1 cellular context compared by ENCODE assay signal in the genomic region with DNA sequence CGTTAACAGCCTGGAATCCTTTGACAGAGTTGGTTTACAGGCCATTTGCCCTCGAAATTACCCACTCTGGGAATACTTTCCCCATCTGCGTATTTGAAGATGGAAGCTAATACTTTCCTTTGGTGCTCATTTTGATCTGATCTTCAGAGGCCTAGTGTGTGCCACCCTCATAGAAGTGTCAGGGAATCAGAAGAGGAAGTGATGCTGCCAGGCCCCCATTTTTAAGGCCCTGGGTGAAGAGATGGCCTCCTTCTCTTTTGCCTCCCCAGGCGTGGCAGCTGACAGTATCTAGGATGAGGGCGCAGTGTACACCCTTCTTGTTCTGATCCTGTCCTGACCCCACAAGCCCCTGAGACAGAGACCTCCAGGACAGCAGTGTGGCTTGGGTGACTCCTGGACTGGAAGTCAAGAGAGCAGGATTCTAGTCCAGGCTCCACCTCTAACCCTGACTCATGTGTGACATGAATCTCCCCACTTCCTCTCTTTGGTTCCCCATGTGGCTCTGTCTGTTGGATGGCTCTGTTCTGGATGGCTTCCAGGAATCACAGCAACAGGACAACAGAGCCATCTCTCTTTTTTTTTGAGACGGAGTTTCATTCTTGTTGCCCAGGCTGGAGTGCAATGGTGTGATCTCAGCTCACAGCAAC.
TF ChIP-seq lines count a peak whose summit lies in the region.

No MANE protein-coding gene starts in this region.

TF ChIP-seq in K562, 482 proteins besides CTCF, POLR2A, EP300 and RAD21 (continued from another document and continues in another):
- TF ChIP-seq, protein P1, sequence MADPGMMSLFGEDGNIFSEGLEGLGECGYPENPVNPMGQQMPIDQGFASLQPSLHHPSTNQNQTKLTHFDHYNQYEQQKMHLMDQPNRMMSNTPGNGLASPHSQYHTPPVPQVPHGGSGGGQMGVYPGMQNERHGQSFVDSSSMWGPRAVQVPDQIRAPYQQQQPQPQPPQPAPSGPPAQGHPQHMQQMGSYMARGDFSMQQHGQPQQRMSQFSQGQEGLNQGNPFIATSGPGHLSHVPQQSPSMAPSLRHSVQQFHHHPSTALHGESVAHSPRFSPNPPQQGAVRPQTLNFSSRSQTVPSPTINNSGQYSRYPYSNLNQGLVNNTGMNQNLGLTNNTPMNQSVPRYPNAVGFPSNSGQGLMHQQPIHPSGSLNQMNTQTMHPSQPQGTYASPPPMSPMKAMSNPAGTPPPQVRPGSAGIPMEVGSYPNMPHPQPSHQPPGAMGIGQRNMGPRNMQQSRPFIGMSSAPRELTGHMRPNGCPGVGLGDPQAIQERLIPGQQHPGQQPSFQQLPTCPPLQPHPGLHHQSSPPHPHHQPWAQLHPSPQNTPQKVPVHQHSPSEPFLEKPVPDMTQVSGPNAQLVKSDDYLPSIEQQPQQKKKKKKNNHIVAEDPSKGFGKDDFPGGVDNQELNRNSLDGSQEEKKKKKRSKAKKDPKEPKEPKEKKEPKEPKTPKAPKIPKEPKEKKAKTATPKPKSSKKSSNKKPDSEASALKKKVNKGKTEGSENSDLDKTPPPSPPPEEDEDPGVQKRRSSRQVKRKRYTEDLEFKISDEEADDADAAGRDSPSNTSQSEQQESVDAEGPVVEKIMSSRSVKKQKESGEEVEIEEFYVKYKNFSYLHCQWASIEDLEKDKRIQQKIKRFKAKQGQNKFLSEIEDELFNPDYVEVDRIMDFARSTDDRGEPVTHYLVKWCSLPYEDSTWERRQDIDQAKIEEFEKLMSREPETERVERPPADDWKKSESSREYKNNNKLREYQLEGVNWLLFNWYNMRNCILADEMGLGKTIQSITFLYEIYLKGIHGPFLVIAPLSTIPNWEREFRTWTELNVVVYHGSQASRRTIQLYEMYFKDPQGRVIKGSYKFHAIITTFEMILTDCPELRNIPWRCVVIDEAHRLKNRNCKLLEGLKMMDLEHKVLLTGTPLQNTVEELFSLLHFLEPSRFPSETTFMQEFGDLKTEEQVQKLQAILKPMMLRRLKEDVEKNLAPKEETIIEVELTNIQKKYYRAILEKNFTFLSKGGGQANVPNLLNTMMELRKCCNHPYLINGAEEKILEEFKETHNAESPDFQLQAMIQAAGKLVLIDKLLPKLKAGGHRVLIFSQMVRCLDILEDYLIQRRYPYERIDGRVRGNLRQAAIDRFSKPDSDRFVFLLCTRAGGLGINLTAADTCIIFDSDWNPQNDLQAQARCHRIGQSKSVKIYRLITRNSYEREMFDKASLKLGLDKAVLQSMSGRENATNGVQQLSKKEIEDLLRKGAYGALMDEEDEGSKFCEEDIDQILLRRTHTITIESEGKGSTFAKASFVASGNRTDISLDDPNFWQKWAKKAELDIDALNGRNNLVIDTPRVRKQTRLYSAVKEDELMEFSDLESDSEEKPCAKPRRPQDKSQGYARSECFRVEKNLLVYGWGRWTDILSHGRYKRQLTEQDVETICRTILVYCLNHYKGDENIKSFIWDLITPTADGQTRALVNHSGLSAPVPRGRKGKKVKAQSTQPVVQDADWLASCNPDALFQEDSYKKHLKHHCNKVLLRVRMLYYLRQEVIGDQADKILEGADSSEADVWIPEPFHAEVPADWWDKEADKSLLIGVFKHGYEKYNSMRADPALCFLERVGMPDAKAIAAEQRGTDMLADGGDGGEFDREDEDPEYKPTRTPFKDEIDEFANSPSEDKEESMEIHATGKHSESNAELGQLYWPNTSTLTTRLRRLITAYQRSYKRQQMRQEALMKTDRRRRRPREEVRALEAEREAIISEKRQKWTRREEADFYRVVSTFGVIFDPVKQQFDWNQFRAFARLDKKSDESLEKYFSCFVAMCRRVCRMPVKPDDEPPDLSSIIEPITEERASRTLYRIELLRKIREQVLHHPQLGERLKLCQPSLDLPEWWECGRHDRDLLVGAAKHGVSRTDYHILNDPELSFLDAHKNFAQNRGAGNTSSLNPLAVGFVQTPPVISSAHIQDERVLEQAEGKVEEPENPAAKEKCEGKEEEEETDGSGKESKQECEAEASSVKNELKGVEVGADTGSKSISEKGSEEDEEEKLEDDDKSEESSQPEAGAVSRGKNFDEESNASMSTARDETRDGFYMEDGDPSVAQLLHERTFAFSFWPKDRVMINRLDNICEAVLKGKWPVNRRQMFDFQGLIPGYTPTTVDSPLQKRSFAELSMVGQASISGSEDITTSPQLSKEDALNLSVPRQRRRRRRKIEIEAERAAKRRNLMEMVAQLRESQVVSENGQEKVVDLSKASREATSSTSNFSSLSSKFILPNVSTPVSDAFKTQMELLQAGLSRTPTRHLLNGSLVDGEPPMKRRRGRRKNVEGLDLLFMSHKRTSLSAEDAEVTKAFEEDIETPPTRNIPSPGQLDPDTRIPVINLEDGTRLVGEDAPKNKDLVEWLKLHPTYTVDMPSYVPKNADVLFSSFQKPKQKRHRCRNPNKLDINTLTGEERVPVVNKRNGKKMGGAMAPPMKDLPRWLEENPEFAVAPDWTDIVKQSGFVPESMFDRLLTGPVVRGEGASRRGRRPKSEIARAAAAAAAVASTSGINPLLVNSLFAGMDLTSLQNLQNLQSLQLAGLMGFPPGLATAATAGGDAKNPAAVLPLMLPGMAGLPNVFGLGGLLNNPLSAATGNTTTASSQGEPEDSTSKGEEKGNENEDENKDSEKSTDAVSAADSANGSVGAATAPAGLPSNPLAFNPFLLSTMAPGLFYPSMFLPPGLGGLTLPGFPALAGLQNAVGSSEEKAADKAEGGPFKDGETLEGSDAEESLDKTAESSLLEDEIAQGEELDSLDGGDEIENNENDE (IDR thresholded peaks at IDR 0.05; ENCODE audit: low read depth, low read length): no peak
- TF ChIP-seq, protein P2, sequence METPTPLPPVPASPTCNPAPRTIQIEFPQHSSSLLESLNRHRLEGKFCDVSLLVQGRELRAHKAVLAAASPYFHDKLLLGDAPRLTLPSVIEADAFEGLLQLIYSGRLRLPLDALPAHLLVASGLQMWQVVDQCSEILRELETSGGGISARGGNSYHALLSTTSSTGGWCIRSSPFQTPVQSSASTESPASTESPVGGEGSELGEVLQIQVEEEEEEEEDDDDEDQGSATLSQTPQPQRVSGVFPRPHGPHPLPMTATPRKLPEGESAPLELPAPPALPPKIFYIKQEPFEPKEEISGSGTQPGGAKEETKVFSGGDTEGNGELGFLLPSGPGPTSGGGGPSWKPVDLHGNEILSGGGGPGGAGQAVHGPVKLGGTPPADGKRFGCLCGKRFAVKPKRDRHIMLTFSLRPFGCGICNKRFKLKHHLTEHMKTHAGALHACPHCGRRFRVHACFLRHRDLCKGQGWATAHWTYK (CRISPR knock-in tag; IDR thresholded peaks at IDR 0.05): 0 out of 2 replicates have a peak, but pooled peaks have one; percentile 28
- TF ChIP-seq, protein P3, sequence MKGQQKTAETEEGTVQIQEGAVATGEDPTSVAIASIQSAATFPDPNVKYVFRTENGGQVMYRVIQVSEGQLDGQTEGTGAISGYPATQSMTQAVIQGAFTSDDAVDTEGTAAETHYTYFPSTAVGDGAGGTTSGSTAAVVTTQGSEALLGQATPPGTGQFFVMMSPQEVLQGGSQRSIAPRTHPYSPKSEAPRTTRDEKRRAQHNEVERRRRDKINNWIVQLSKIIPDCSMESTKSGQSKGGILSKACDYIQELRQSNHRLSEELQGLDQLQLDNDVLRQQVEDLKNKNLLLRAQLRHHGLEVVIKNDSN (CRISPR knock-in tag; IDR thresholded peaks at IDR 0.05): 0 out of 2 replicates have a peak, but pooled peaks have one; percentile 19
- peak in 1 of 2 experiments; percentile 75; a peak in 2 of 4 replicates for TF ChIP-seq HDAC1 (IDR thresholded peaks at IDR 0.05)
- peak; percentile 83 for TF ChIP-seq FOSL1 (tag; conservative IDR thresholded peaks at IDR 0.05)
- TF ChIP-seq ATF7 (IDR thresholded peaks at IDR 0.05): 0 out of 2 replicates have a peak, but pooled peaks have one; percentile 17
- TF ChIP-seq RCOR1 (IDR thresholded peaks at IDR 0.05; ENCODE audit: borderline replicate concordance in 1 of 2, low read depth in 2 of 2, low read length in 2 of 2): peak; percentile 55 to 89; a peak in 3 of 4 replicates
- TF ChIP-seq, protein P4, sequence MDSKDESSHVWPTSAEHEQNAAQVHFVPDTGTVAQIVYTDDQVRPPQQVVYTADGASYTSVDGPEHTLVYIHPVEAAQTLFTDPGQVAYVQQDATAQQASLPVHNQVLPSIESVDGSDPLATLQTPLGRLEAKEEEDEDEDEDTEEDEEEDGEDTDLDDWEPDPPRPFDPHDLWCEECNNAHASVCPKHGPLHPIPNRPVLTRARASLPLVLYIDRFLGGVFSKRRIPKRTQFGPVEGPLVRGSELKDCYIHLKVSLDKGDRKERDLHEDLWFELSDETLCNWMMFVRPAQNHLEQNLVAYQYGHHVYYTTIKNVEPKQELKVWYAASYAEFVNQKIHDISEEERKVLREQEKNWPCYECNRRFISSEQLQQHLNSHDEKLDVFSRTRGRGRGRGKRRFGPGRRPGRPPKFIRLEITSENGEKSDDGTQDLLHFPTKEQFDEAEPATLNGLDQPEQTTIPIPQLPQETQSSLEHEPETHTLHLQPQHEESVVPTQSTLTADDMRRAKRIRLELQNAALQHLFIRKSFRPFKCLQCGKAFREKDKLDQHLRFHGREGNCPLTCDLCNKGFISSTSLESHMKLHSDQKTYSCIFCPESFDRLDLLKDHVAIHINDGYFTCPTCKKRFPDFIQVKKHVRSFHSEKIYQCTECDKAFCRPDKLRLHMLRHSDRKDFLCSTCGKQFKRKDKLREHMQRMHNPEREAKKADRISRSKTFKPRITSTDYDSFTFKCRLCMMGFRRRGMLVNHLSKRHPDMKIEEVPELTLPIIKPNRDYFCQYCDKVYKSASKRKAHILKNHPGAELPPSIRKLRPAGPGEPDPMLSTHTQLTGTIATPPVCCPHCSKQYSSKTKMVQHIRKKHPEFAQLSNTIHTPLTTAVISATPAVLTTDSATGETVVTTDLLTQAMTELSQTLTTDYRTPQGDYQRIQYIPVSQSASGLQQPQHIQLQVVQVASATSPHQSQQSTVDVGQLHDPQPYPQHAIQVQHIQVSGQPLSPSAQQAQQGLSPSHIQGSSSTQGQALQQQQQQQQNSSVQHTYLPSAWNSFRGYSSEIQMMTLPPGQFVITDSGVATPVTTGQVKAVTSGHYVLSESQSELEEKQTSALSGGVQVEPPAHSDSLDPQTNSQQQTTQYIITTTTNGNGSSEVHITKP (IDR thresholded peaks at IDR 0.05; ENCODE audit: partially characterized antibody): peak; percentile 70
- peak; percentile 33 to 39; a peak in 1 of 4 replicates for TF ChIP-seq FOXK2 (conservative IDR thresholded peaks at IDR 0.05 in 1 of 2, IDR thresholded peaks at IDR 0.05 in 1 of 2; ENCODE audit: low read depth in 2 of 2)
- TF ChIP-seq, protein P5, sequence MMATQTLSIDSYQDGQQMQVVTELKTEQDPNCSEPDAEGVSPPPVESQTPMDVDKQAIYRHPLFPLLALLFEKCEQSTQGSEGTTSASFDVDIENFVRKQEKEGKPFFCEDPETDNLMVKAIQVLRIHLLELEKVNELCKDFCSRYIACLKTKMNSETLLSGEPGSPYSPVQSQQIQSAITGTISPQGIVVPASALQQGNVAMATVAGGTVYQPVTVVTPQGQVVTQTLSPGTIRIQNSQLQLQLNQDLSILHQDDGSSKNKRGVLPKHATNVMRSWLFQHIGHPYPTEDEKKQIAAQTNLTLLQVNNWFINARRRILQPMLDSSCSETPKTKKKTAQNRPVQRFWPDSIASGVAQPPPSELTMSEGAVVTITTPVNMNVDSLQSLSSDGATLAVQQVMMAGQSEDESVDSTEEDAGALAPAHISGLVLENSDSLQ (IDR thresholded peaks at IDR 0.05): peak; percentile 50; the same call in 1 of the 2 replicates
- TF ChIP-seq RBBP5 (IDR thresholded peaks at IDR 0.05; ENCODE audit: borderline replicate concordance, insufficient read depth, low read length, poor library complexity, severe bottlenecking): no peak
- TF ChIP-seq, protein P6, sequence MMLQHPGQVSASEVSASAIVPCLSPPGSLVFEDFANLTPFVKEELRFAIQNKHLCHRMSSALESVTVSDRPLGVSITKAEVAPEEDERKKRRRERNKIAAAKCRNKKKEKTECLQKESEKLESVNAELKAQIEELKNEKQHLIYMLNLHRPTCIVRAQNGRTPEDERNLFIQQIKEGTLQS (IDR thresholded peaks at IDR 0.05): peak; percentile 27; the same call in 1 of the 2 replicates
- TF ChIP-seq, protein P6 (CRISPR knock-in tag; conservative IDR thresholded peaks at IDR 0.05): no peak
- TF ChIP-seq, protein P7, sequence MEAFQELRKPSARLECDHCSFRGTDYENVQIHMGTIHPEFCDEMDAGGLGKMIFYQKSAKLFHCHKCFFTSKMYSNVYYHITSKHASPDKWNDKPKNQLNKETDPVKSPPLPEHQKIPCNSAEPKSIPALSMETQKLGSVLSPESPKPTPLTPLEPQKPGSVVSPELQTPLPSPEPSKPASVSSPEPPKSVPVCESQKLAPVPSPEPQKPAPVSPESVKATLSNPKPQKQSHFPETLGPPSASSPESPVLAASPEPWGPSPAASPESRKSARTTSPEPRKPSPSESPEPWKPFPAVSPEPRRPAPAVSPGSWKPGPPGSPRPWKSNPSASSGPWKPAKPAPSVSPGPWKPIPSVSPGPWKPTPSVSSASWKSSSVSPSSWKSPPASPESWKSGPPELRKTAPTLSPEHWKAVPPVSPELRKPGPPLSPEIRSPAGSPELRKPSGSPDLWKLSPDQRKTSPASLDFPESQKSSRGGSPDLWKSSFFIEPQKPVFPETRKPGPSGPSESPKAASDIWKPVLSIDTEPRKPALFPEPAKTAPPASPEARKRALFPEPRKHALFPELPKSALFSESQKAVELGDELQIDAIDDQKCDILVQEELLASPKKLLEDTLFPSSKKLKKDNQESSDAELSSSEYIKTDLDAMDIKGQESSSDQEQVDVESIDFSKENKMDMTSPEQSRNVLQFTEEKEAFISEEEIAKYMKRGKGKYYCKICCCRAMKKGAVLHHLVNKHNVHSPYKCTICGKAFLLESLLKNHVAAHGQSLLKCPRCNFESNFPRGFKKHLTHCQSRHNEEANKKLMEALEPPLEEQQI (IDR thresholded peaks at IDR 0.05): no peak
- TF ChIP-seq, protein P8, sequence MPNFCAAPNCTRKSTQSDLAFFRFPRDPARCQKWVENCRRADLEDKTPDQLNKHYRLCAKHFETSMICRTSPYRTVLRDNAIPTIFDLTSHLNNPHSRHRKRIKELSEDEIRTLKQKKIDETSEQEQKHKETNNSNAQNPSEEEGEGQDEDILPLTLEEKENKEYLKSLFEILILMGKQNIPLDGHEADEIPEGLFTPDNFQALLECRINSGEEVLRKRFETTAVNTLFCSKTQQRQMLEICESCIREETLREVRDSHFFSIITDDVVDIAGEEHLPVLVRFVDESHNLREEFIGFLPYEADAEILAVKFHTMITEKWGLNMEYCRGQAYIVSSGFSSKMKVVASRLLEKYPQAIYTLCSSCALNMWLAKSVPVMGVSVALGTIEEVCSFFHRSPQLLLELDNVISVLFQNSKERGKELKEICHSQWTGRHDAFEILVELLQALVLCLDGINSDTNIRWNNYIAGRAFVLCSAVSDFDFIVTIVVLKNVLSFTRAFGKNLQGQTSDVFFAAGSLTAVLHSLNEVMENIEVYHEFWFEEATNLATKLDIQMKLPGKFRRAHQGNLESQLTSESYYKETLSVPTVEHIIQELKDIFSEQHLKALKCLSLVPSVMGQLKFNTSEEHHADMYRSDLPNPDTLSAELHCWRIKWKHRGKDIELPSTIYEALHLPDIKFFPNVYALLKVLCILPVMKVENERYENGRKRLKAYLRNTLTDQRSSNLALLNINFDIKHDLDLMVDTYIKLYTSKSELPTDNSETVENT (CRISPR knock-in tag; IDR thresholded peaks at IDR 0.05): no peak
- TF ChIP-seq FIP1L1 (IDR thresholded peaks at IDR 0.05; ENCODE audit: low read depth, low read length, poor library complexity, severe bottlenecking): no peak
